8 cellular contexts compared by ENCODE assay signal in genomic region chr9:6566409-6567139, GRCh38.
DNase-seq lines count a peak whose midpoint lies in the region; ATAC-seq and TF ChIP-seq lines count a peak whose summit lies in the region.

No MANE protein-coding gene starts in this region.

- H3K27ac ChIP-seq in foreskin keratinocyte (peak overlapping the region; percentile 98), tibial artery (peak overlapping the region; percentile 43 to 69)

- H3K27me3 ChIP-seq in foreskin keratinocyte, result no peaks in the 10 kb centered on the region
- H3K27me3 ChIP-seq in tibial artery, result no peaks in the 10 kb centered on the region

- H3K36me3 ChIP-seq in tibial artery, result no peaks in the 10 kb centered on the region

- intact Hi-C loops in tibial artery (cut with DNase I; ENCODE audit: low total_unique reads), result loop anchor here (5.0 kb wide), 3 partner anchors 111 to 214 kb away; partner anchors contain the start of gene UHRF2
- intact Hi-C loops in lower leg skin (cut with DNase I; ENCODE audit: low total_unique reads), result loop anchor here (10.0 kb wide), 1 partner anchor 212 kb away; no protein-coding TSS in a partner anchor

- peak; percentile 88 to 90 for ATAC-seq in activated CD4-positive, CD25-positive, alpha-beta regulatory T cell treated with anti-CD3 and anti-CD28 coated beads, Interleukin-2, amount 50 U/mL, for 24 hours
- ATAC-seq in foreskin keratinocyte (peak; percentile 94), HG03571 (IDR thresholded peaks at IDR 0.05; ENCODE audit: unreplicated experiment) (no peak)

- H3K4me3 ChIP-seq in AG09309 (ENCODE audit: control insufficient read depth, low read depth, low read length) (peak overlapping the region; percentile 34), HFF-Myc (replicated peaks; ENCODE audit: low read depth, low read length) (peak overlapping the region; percentile 28), tibial artery (peak overlapping the region in 1 of 2 donors; percentile 6), lower leg skin (ENCODE audit: low read depth, poor library complexity, severe bottlenecking) (no peak overlapping the region)

- H3K4me1 ChIP-seq in foreskin keratinocyte (peaks cover 25% of the 10 kb centered on the region), tibial artery (peaks cover 0 to 42% (median 27%) of the 10 kb centered on the region in 4 donors)

- H3K9me3 ChIP-seq in tibial artery, result no peaks in the 10 kb centered on the region

- peak; percentile 83 for DNase-seq in AG09309 (ENCODE audit: low read depth)
- peak; percentile 95 for DNase-seq in HFF-Myc (ENCODE audit: extremely low read depth, low read depth)
- peak; percentile 98 to 99 for DNase-seq in foreskin keratinocyte
- DNase-seq in tibial artery, result peak in 1 of 2 donors; percentile 26
- DNase-seq in lower leg skin (ENCODE audit: low spot score in 2 of 2), result no peak
- no peak for DNase-seq in GM19238 (ENCODE audit: insufficient read length, low spot score)

- no peak for TF ChIP-seq POLR2A in lower leg skin (IDR thresholded peaks at IDR 0.05)

- no peak for TF ChIP-seq CTCF in AG09309 (IDR thresholded peaks at IDR 0.05; ENCODE audit: control insufficient read depth, insufficient read depth, low read depth, low read length, missing control alignments)
- TF ChIP-seq CTCF in HFF-Myc (IDR thresholded peaks at IDR 0.05; ENCODE audit: low read depth, low read length, missing control alignments), result no peak
- peak; percentile 18 for TF ChIP-seq CTCF in foreskin keratinocyte (conservative IDR thresholded peaks at IDR 0.05)
- TF ChIP-seq CTCF in tibial artery (IDR thresholded peaks at IDR 0.05), result no peak
- TF ChIP-seq CTCF in lower leg skin (IDR thresholded peaks at IDR 0.05), result no peak

- WGBS in lower leg skin, 2 donors, result 49 to 63% methylated on average over 10 of the region's 10 CpGs

Comparison
In these comparisons a context has a peak if more than half of its experiments do, and no peak if none do; other contexts are left out.
1. DNase-seq: peak in AG09309 (single experiment), HFF-Myc (single experiment) and foreskin keratinocyte (2 of 2); none in lower leg skin (0 of 2) and GM19238 (single experiment).